Comparison of ENCODE assay signal across 8 cellular contexts in the genomic region with DNA sequence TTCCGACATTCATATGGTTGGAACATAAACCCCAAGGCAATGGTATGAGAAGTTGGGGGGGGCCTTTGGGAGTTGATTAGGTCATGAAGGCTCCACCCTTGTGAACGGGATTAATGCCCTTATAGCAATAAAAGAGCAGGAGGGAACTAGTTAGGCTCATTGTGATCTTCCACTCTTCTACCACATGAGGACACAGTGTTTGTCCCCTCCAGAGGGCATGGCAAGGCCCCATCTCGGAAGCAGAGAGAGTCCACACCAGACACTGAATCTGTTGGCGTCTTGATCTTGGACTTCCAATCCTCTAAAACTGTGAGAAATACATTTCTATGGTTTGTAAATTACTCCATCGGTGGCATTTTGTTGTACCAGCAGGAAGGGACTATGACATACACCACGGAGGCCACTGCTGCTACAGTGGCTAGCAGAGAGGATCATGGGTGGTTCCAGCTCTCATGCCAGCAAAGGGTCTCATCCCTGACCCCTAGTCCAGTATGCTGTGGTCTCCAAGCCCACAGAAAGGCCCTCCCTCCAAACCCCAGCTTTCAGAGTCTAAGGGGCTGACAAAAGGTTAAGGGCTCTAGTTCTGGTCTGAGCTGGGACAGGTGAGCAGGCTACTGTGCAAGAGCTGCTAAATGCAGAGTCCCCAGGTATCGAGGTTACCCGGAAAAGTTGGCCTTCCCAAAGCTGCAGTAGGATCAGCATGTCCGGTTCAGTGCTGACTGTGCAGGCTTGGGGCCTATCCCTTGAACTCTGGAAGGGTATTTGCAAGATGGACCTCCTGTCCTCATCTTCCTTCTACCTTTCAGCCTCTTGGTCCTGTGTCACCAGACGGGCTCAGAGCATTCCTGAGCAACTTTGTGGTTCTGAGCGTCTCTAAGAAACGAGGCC. TPM values are rescaled to one million over a fixed set of nuclear protein-coding genes. Genes with fewer than 3 reads are reported as not detected.
DNase-seq lines count a peak whose midpoint lies in the region; ATAC-seq, FAIRE-seq and TF ChIP-seq lines count a peak whose summit lies in the region.

No MANE protein-coding gene starts in this region.

- H3K27ac Mint-ChIP-seq in CD14-positive monocyte: peak overlapping the region in 3 of 7 donors; percentile 27 to 74 (median 73)

- H3K4me3 ChIP-seq in SJCRH30: no peak overlapping the region
- no peak overlapping the region for H3K4me3 ChIP-seq in effector memory CD4-positive, alpha-beta T cell (ENCODE audit: insufficient read depth, low read depth, low read length, poor library complexity, severe bottlenecking)
- no peak overlapping the region for H3K4me3 ChIP-seq in pancreas

- intact Hi-C loops in CD14-positive monocyte (cut with micrococcal nuclease) (no loop called here), pancreas (cut with DNase I) (loop anchor here in 1 of 3 donors (10.0 kb wide), 1 partner anchor 188 kb away; a partner anchor contains a TSS)

- H3K4me1 ChIP-seq in SJCRH30 (peaks cover 66% of the 10 kb centered on the region), pancreas (peaks cover 9 to 11% (median 9%) of the 10 kb centered on the region in 3 donors)
- H3K4me1 ChIP-seq in effector memory CD4-positive, alpha-beta T cell (ENCODE audit: control insufficient read depth, insufficient read depth, low read length, poor library complexity, severe bottlenecking): peaks cover 29% of the 10 kb centered on the region

- peaks cover 25% of the 10 kb centered on the region for H3K4me1 Mint-ChIP-seq in CD14-positive monocyte

- peak overlapping the region; percentile 90 to 98 for H3K4me3 Mint-ChIP-seq in CD14-positive monocyte

- H3K27me3 Mint-ChIP-seq in CD14-positive monocyte (ENCODE audit: low read depth in 3 of 3): peaks cover 8 to 21% (median 19%) of the 10 kb centered on the region in 3 donors

- WGBS in pancreas, 2 donors: 77 to 85% methylated on average over 12 of the region's 12 CpGs

- no peak for FAIRE-seq in pancreas (lab: Jason Lieb, UNC)

- H3K36me3 ChIP-seq in SJCRH30 (no peaks in the 10 kb centered on the region), pancreas (no peaks in the 10 kb centered on the region)
- H3K36me3 ChIP-seq in effector memory CD4-positive, alpha-beta T cell (ENCODE audit: control insufficient read depth, insufficient read depth, low read length): peaks cover 47% of the 10 kb centered on the region

- no peaks in the 10 kb centered on the region for H3K27me3 ChIP-seq in SJCRH30
- H3K27me3 ChIP-seq in effector memory CD4-positive, alpha-beta T cell (replicated peaks; ENCODE audit: control insufficient read depth, insufficient read depth, low read length, poor library complexity, severe bottlenecking): no peaks in the 10 kb centered on the region
- H3K27me3 ChIP-seq in pancreas: no peaks in the 10 kb centered on the region

- H3K27ac ChIP-seq in SJCRH30 (peak overlapping the region; percentile 69), pancreas (peak overlapping the region in 3 of 4 donors; percentile 5 to 55 (median 30))
- H3K27ac ChIP-seq in effector memory CD4-positive, alpha-beta T cell (ENCODE audit: insufficient read depth, low read length, poor library complexity, severe bottlenecking): peak overlapping the region; percentile 52

- TF ChIP-seq CTCF in CD14-positive monocyte (IDR thresholded peaks at IDR 0.05) (no peak), pancreas (IDR thresholded peaks at IDR 0.05) (no peak)

- ATAC-seq in pancreas (no peak), HG03175 (IDR thresholded peaks at IDR 0.05; ENCODE audit: unreplicated experiment) (no peak), GM21447 (IDR thresholded peaks at IDR 0.05; ENCODE audit: unreplicated experiment) (no peak)

- no peaks in the 10 kb centered on the region for H3K9me3 ChIP-seq in SJCRH30 (replicated peaks)
- no peaks in the 10 kb centered on the region for H3K9me3 ChIP-seq in effector memory CD4-positive, alpha-beta T cell (ENCODE audit: control insufficient read depth, low read length)
- H3K9me3 ChIP-seq in pancreas: no peaks in the 10 kb centered on the region

- no peaks in the 10 kb centered on the region for H3K9me3 Mint-ChIP-seq in CD14-positive monocyte

- no peaks in the 10 kb centered on the region for H3K36me3 Mint-ChIP-seq in CD14-positive monocyte

- DNase-seq in CD14-positive monocyte (ENCODE audit: low spot score) (no peak), SJCRH30 (no peak), pancreas (peak in 2 of 6 donors; percentile 6 to 20), foreskin melanocyte (no peak), HT-29 (ENCODE audit: low spot score) (no peak)
- no peak for DNase-seq in effector memory CD4-positive, alpha-beta T cell

RNA-seq across cellular contexts. Expression of a gene that starts 12.2 kb away (rescaled TPM):
- 1 to 10 TPM; 1.2 to 2.1 TPM for polyA plus RNA-seq in CD14-positive monocyte
- 0.05 TPM in 1 of 2 replicates, not detected in the other for total RNA-seq in SJCRH30 (2014; rRNA removed; shearing (Covaris generic))
- total RNA-seq in pancreas: under 1 TPM in 3 of 6 donors, not detected in 3; 0.09 to 0.82 (median 0.09) TPM
- polyA plus RNA-seq in pancreas: under 1 TPM; 0.07 to 0.08 TPM
- not detected in 2 replicates for total RNA-seq in HT-29 (2014; rRNA removed; shearing (Covaris generic))

RNA-seq across cellular contexts. Expression of a gene that starts 51.6 kb away (rescaled TPM):
- not detected for polyA plus RNA-seq in CD14-positive monocyte
- not detected in 2 replicates for total RNA-seq in SJCRH30 (2014; rRNA removed; shearing (Covaris generic))
- total RNA-seq in pancreas: under 1 TPM in 2 of 6 donors, not detected in 4; 0.16 to 0.24 TPM
- not detected for polyA plus RNA-seq in pancreas
- total RNA-seq in HT-29 (2014; rRNA removed; shearing (Covaris generic)): 148 and 187 TPM in 2 replicates

Comparison
In these comparisons a context has a peak if more than half of its experiments do, and no peak if none do; other contexts are left out.
1. RNA of a gene that starts 51.6 kb away (total RNA-seq): 148 to 187 TPM in HT-29; not detected in SJCRH30 and 0.16 to 0.24 TPM in pancreas; every median in the first group is over 100 times any median in the second.
2. Peak in every context shown above with its lines, with median percentiles within 50 percentile points of each other: H3K27ac ChIP-seq.